ENCODE assay signal across 8 cellular contexts in genomic region chr17:50396261-50397110, GRCh38. TPM values are rescaled to one million over a fixed set of nuclear protein-coding genes. Genes with fewer than 3 reads are reported as not detected.
DNase-seq lines count a peak whose midpoint lies in the region; ATAC-seq and TF ChIP-seq lines count a peak whose summit lies in the region.

No MANE protein-coding gene starts in this region.

- H3K4me1 Mint-ChIP-seq in T-cell (peaks cover 38 to 43% (median 40%) of the 10 kb centered on the region in 3 donors), endothelial cell (ENCODE audit: unreplicated experiment) (peaks cover 13% of the 10 kb centered on the region), mesothelial cell of epicardium (peaks cover 20% of the 10 kb centered on the region)

- no peaks in the 10 kb centered on the region for H3K9me3 Mint-ChIP-seq in T-cell
- H3K9me3 Mint-ChIP-seq in endothelial cell (ENCODE audit: unreplicated experiment) = no peaks in the 10 kb centered on the region
- no peaks in the 10 kb centered on the region for H3K9me3 Mint-ChIP-seq in mesothelial cell of epicardium

- ATAC-seq in HG03432 (IDR thresholded peaks at IDR 0.05; ENCODE audit: unreplicated experiment) = peak; percentile 13
- no peak for ATAC-seq in T-cell (replicated peaks in 1 of 4)
- no peak for ATAC-seq in GM19452 (IDR thresholded peaks at IDR 0.05; ENCODE audit: unreplicated experiment)

- intact Hi-C loops in thyroid gland (cut with DNase I) = no loop called here

- no peaks in the 10 kb centered on the region for H3K27me3 ChIP-seq in thyroid gland

- CTCF ChIA-PET in T-cell (lab: Charles Lee) = interaction anchor here (0.6 to 3.2 kb wide), 20 partner anchors 8 to 1058 kb away, joined by 3 to 36 read pairs (median 6); partner anchors contain the start of genes ACSF2 (in 1 of the 2) and CACNA1G (in 1 of the 2)

- H3K27ac ChIP-seq in thyroid gland = peak overlapping the region in 2 of 3 donors; percentile 62 to 70

- H3K27ac Mint-ChIP-seq in T-cell (peak overlapping the region; percentile 84 to 87), endothelial cell (ENCODE audit: unreplicated experiment) (peak overlapping the region; percentile 81), mesothelial cell of epicardium (peak overlapping the region; percentile 91)

- peak; percentile 80 for DNase-seq in ELR (ENCODE audit: low read depth)
- DNase-seq in T-cell = peak in 2 of 34 experiments; percentile 6 to 16
- DNase-seq in endothelial cell (ENCODE audit: low spot score) = no peak
- no peak for DNase-seq in mesothelial cell of epicardium (ENCODE audit: low spot score in 2 of 2, unreplicated experiment in 2 of 2)
- DNase-seq in thyroid gland = peak; percentile 45 to 48
- DNase-seq in GM19238 (ENCODE audit: insufficient read length, low spot score) = no peak

- no peak for TF ChIP-seq CTCF in endothelial cell (IDR thresholded peaks at IDR 0.05; ENCODE audit: unreplicated experiment)
- TF ChIP-seq CTCF in mesothelial cell of epicardium (IDR thresholded peaks at IDR 0.05; ENCODE audit: unreplicated experiment) = no peak
- TF ChIP-seq CTCF in thyroid gland (IDR thresholded peaks at IDR 0.05) = no peak

- peaks cover 16 to 21% of the 10 kb centered on the region in 2 donors for H3K4me1 ChIP-seq in thyroid gland

- peak overlapping the region; percentile 92 to 97 (median 92) for H3K4me3 ChIP-seq in thyroid gland (replicated peaks in 1 of 3)

- no peaks in the 10 kb centered on the region for H3K27me3 Mint-ChIP-seq in T-cell
- peaks cover 13% of the 10 kb centered on the region for H3K27me3 Mint-ChIP-seq in endothelial cell (ENCODE audit: unreplicated experiment)
- H3K27me3 Mint-ChIP-seq in mesothelial cell of epicardium (ENCODE audit: low read depth) = no peaks in the 10 kb centered on the region

- H3K36me3 Mint-ChIP-seq in T-cell = peaks cover 28% of the 10 kb centered on the region
- H3K36me3 Mint-ChIP-seq in endothelial cell (ENCODE audit: low read depth, unreplicated experiment) = peaks cover 20% of the 10 kb centered on the region
- H3K36me3 Mint-ChIP-seq in mesothelial cell of epicardium = peaks cover 13% of the 10 kb centered on the region

- no peak for TF ChIP-seq POLR2A in thyroid gland (IDR thresholded peaks at IDR 0.05)

- H3K4me3 Mint-ChIP-seq in T-cell (peak overlapping the region; percentile 85 to 94 (median 89)), endothelial cell (ENCODE audit: unreplicated experiment) (peak overlapping the region; percentile 89), mesothelial cell of epicardium (peak overlapping the region; percentile 83)

- POLR2A ChIA-PET in T-cell (lab: Charles Lee) = interaction anchor here (0.5 to 0.7 kb wide), 4 partner anchors 13 to 48 kb away, joined by 3 to 4 read pairs (median 4); no protein-coding TSS in a partner anchor

- H3K9me3 ChIP-seq in thyroid gland = no peaks in the 10 kb centered on the region

- peaks cover 29 to 35% of the 10 kb centered on the region in 2 donors for H3K36me3 ChIP-seq in thyroid gland

- WGBS in thyroid gland, 2 donors = 6 to 9% methylated on average over 23 to 30 of the region's 30 CpGs

RNA-seq across cellular contexts. Expression of gene LRRC59, which starts 0.8 kb away (rescaled TPM):
- total RNA-seq in T-cell (10 to 100 TPM; 29.4 to 41.7 (median 33.1) TPM), endothelial cell (ENCODE audit: unreplicated experiment) (64.2 TPM), mesothelial cell of epicardium (60.7 to 65.1 TPM (median 63.5 TPM) in 3 replicates), thyroid gland (10 to 100 TPM; 57.4 to 91.0 (median 77.5) TPM)

RNA-seq across cellular contexts. Expression of gene EME1, which starts 23.5 kb away (rescaled TPM):
- 1 to 10 TPM in 4 of 5 donors, under 1 TPM in 1; 0.75 to 2.1 (median 1.4) TPM for total RNA-seq in T-cell
- total RNA-seq in endothelial cell (ENCODE audit: unreplicated experiment) = 6.1 TPM
- total RNA-seq in mesothelial cell of epicardium = 7.8 to 11.6 TPM (median 10.3 TPM) in 3 replicates
- under 1 TPM in 2 of 4 donors, not detected in 2; 0.27 to 0.93 TPM for total RNA-seq in thyroid gland

RNA-seq across cellular contexts. Expression of gene MRPL27, which starts 23.5 kb away (rescaled TPM):
- total RNA-seq in T-cell = 10 to 100 TPM; 26.0 to 35.0 (median 31.2) TPM
- total RNA-seq in endothelial cell (ENCODE audit: unreplicated experiment) = 38.9 TPM
- total RNA-seq in mesothelial cell of epicardium = 55.0 to 57.5 TPM (median 56.0 TPM) in 3 replicates
- 100 to 1,000 TPM in 1 of 4 donors, 10 to 100 TPM in 3; 44.6 to 115 (median 80.8) TPM for total RNA-seq in thyroid gland

RNA-seq across cellular contexts. Expression of gene ACSF2, which starts 29.5 kb away (rescaled TPM):
- 10 to 100 TPM; 17.7 to 26.4 (median 21.3) TPM for total RNA-seq in T-cell
- 51.0 TPM for total RNA-seq in endothelial cell (ENCODE audit: unreplicated experiment)
- 107 to 113 TPM (median 112 TPM) in 3 replicates for total RNA-seq in mesothelial cell of epicardium
- total RNA-seq in thyroid gland = 100 to 1,000 TPM in 3 of 4 donors, 10 to 100 TPM in 1; 97.3 to 193 (median 143) TPM

RNA-seq across cellular contexts. Expression of gene XYLT2, which starts 50.6 kb away (rescaled TPM):
- total RNA-seq in T-cell (10 to 100 TPM; 20.4 to 44.4 (median 40.8) TPM), endothelial cell (ENCODE audit: unreplicated experiment) (23.1 TPM), mesothelial cell of epicardium (32.3 to 35.3 TPM (median 33.3 TPM) in 3 replicates), thyroid gland (10 to 100 TPM; 22.4 to 33.4 (median 28.8) TPM)

Comparison
In these comparisons a context has a peak if more than half of its experiments do, and no peak if none do; other contexts are left out.
1. DNase-seq: peak in ELR (single experiment) and thyroid gland (2 of 2); none in endothelial cell (single experiment), mesothelial cell of epicardium (0 of 2) and GM19238 (single experiment).
2. Peak in every context shown above with its lines, with median percentiles within 50 percentile points of each other: H3K27ac Mint-ChIP-seq and H3K4me3 Mint-ChIP-seq.